In the genomic region with DNA sequence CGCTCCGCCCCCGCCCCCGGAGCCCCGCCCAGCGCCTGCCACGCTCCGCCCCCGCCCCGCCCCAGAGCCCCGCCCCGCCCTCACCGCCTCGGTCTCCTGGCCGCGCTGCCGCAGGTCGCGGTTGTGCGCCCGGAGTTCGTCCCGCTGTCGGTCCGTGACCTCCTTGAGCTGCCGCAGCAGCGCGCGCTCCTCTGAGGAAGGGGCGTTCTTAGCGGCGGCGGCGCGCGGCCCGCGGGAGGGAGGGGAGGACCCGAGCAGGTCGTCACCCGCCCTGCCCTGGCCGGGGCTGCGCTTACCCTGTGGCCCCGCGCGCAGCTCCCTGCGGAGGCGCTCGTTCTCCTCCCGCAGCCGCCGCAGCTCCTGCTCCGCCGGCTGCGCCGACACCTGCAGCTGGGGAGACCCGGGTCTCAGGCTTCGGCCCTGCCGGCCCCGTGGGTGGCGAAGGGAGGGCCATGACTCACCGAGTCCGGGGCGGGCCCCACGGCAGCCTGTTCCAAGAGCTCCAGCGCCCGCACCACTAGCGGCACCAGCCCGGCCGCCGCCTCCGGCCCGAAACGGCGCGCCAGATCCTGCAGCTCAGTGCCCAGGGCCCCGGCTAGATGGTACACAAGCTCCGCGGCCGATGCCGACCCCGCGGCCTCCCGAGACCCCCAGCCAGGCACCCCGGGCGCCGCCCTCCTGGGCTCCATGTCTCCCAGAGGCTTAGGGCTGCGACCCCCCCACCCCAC, we compare ENCODE assay signal across 8 cellular contexts. TPM values are rescaled to one million over a fixed set of nuclear protein-coding genes. Genes with fewer than 3 reads are reported as not detected.
DNase-seq lines count a peak whose midpoint lies in the region; ATAC-seq and TF ChIP-seq lines count a peak whose summit lies in the region.

No MANE protein-coding gene starts in this region.

- H3K4me3 Mint-ChIP-seq in Caco-2 (ENCODE audit: unreplicated experiment): peak overlapping the region; percentile 73
- peak overlapping the region; percentile 57 for H3K4me3 Mint-ChIP-seq in activated naive CD8-positive, alpha-beta T cell treated with anti-CD3 and anti-CD28 coated beads, Interleukin-2, amount 50 U/mL, for 24 hours

- H3K9ac ChIP-seq in SK-N-MC (ENCODE audit: insufficient read length) (peak overlapping the region; percentile 32), rectal smooth muscle tissue (ENCODE audit: low read length) (peak overlapping the region; percentile 64)

- BruUV-seq in Caco-2 (replicated peaks; lab: Mats Ljungman, UMichigan): no TSS peak

- intact Hi-C loops in Caco-2 (cut with micrococcal nuclease; ENCODE audit: unreplicated experiment) (no loop called here), left ventricle myocardium superior (cut with micrococcal nuclease) (no loop called here), vagina (cut with DNase I) (loop anchor here (2.0 to 10.0 kb wide), 2 partner anchors 74 to 374 kb away; partner anchors contain the start of genes BHLHA9 and TRARG1)

- H3K9me3 ChIP-seq in Caco-2: no peaks in the 10 kb centered on the region
- H3K9me3 ChIP-seq in SK-N-MC (ENCODE audit: low read depth, low read length): no peaks in the 10 kb centered on the region
- no peaks in the 10 kb centered on the region for H3K9me3 ChIP-seq in vagina

- POLR2A ChIA-PET in Caco-2 (lab: Charles Lee): interaction anchor here (0.6 to 2.0 kb wide), 13 partner anchors 11 to 133 kb away, joined by 3 to 12 read pairs (median 4); partner anchors contain the start of genes INPP5K and PITPNA

- H3K36me3 Mint-ChIP-seq in Caco-2 (ENCODE audit: insufficient read depth, unreplicated experiment): peaks cover 47% of the 10 kb centered on the region
- H3K36me3 Mint-ChIP-seq in activated naive CD8-positive, alpha-beta T cell treated with anti-CD3 and anti-CD28 coated beads, Interleukin-2, amount 50 U/mL, for 24 hours (ENCODE audit: low read depth): peaks cover 29% of the 10 kb centered on the region

- H3K27ac Mint-ChIP-seq in Caco-2 (ENCODE audit: unreplicated experiment): peak overlapping the region; percentile 35
- no peak overlapping the region for H3K27ac Mint-ChIP-seq in activated naive CD8-positive, alpha-beta T cell treated with anti-CD3 and anti-CD28 coated beads, Interleukin-2, amount 50 U/mL, for 24 hours

- H3K4me1 ChIP-seq in Caco-2 (peaks cover 9% of the 10 kb centered on the region; the same call in 1 of the 2 replicates), rectal smooth muscle tissue (ENCODE audit: control insufficient read depth, insufficient read depth, low read length) (peaks cover 15% of the 10 kb centered on the region), vagina (peaks cover 43% of the 10 kb centered on the region)

- TF ChIP-seq CTCF in Caco-2 (IDR thresholded peaks at IDR 0.05; ENCODE audit: insufficient read depth in 1 of 2, low read depth in 1 of 2, low read length in 1 of 2, severe bottlenecking in 1 of 2, unreplicated experiment in 1 of 2) (no peak), vagina (IDR thresholded peaks at IDR 0.05) (peak in 1 of 3 experiments; percentile 6)

- no peaks in the 10 kb centered on the region for H3K27me3 Mint-ChIP-seq in Caco-2 (ENCODE audit: insufficient read depth, unreplicated experiment)
- no peaks in the 10 kb centered on the region for H3K27me3 Mint-ChIP-seq in activated naive CD8-positive, alpha-beta T cell treated with anti-CD3 and anti-CD28 coated beads, Interleukin-2, amount 50 U/mL, for 24 hours

- H3K27ac ChIP-seq in SK-N-MC: no peak overlapping the region
- peak overlapping the region; percentile 97 for H3K27ac ChIP-seq in rectal smooth muscle tissue (ENCODE audit: low read depth, low read length)
- peak overlapping the region; percentile 95 for H3K27ac ChIP-seq in vagina

- peak in 1 of 2 donors; percentile 64 for TF ChIP-seq POLR2A in vagina (IDR thresholded peaks at IDR 0.05)

- H3K27me3 ChIP-seq in Caco-2 (replicated peaks; ENCODE audit: control insufficient read depth, insufficient read depth, low read length) (no peaks in the 10 kb centered on the region), rectal smooth muscle tissue (ENCODE audit: control insufficient read depth, insufficient read depth, low read length) (no peaks in the 10 kb centered on the region), vagina (no peaks in the 10 kb centered on the region)

- ATAC-seq in GM19468 (IDR thresholded peaks at IDR 0.05; ENCODE audit: extremely low read depth, unreplicated experiment) (peak; percentile 19), left ventricle myocardium superior (peak; percentile 63)
- ATAC-seq in activated naive CD8-positive, alpha-beta T cell treated with anti-CD3 and anti-CD28 coated beads, Interleukin-2, amount 50 U/mL, for 24 hours: peak; percentile 76

- H3K36me3 ChIP-seq in Caco-2 (ENCODE audit: control insufficient read depth, insufficient read depth, low read length): peaks cover 16% of the 10 kb centered on the region
- H3K36me3 ChIP-seq in SK-N-MC (ENCODE audit: insufficient read depth, low read length): peaks cover 40% of the 10 kb centered on the region
- H3K36me3 ChIP-seq in rectal smooth muscle tissue (ENCODE audit: control insufficient read depth, insufficient read depth, low read length): peaks cover 37% of the 10 kb centered on the region
- peaks cover 0 to 43% of the 10 kb centered on the region in 2 donors for H3K36me3 ChIP-seq in vagina

- CTCF ChIA-PET in Caco-2 (lab: Charles Lee): interaction anchor here (0.6 to 2.0 kb wide), 16 partner anchors 14 to 314 kb away, joined by 3 to 14 read pairs (median 6); partner anchors contain the start of genes INPP5K and SLC43A2

- H3K9me3 Mint-ChIP-seq in Caco-2 (ENCODE audit: unreplicated experiment): no peaks in the 10 kb centered on the region
- H3K9me3 Mint-ChIP-seq in activated naive CD8-positive, alpha-beta T cell treated with anti-CD3 and anti-CD28 coated beads, Interleukin-2, amount 50 U/mL, for 24 hours: no peaks in the 10 kb centered on the region

- peaks cover 6% of the 10 kb centered on the region for H3K4me1 Mint-ChIP-seq in Caco-2 (ENCODE audit: low read depth, unreplicated experiment)
- H3K4me1 Mint-ChIP-seq in activated naive CD8-positive, alpha-beta T cell treated with anti-CD3 and anti-CD28 coated beads, Interleukin-2, amount 50 U/mL, for 24 hours: peaks cover 36% of the 10 kb centered on the region

- peak overlapping the region; percentile 82 for H3K4me3 ChIP-seq in Caco-2 (ENCODE audit: low read depth, low read length)
- H3K4me3 ChIP-seq in SK-N-MC: peak overlapping the region; percentile 81
- peak overlapping the region; percentile 76 for H3K4me3 ChIP-seq in rectal smooth muscle tissue (ENCODE audit: low read length)
- H3K4me3 ChIP-seq in vagina: peak overlapping the region; percentile 66 to 72

- peak; percentile 84 to 87 for DNase-seq in Caco-2
- peak; percentile 80 for DNase-seq in HT-29 (ENCODE audit: low spot score)
- DNase-seq in SK-N-MC (ENCODE audit: low read depth, low spot score): no peak
- DNase-seq in activated naive CD8-positive, alpha-beta T cell treated with anti-CD3 and anti-CD28 coated beads, Interleukin-2, amount 50 U/mL, for 24 hours: peak; percentile 83
- DNase-seq in left ventricle myocardium superior: peak; percentile 90
- no peak for DNase-seq in vagina (ENCODE audit: extremely low spot score in 2 of 2)

RNA-seq across cellular contexts. Expression of gene RILP, which starts 0.4 kb away (rescaled TPM):
- total RNA-seq in Caco-2 (2022) (4.2 and 6.9 TPM in 2 replicates), left ventricle myocardium superior (81.4 TPM), vagina (7.1 TPM)
- total RNA-seq in HT-29 (2014; rRNA removed; shearing (Covaris generic)): 13.1 and 13.3 TPM in 2 replicates

RNA-seq across cellular contexts. Expression of gene SCARF1, which starts 3.7 kb away (rescaled TPM):
- total RNA-seq in Caco-2 (2022): 0.14 and 0.51 TPM in 2 replicates
- 0.89 and 1.3 TPM in 2 replicates for total RNA-seq in HT-29 (2014; rRNA removed; shearing (Covaris generic))
- total RNA-seq in left ventricle myocardium superior: 13.1 TPM
- 26.3 TPM for total RNA-seq in vagina

RNA-seq across cellular contexts. Expression of gene SLC43A2, which starts 20.6 kb away (rescaled TPM):
- total RNA-seq in Caco-2 (2022) (33.9 and 39.3 TPM in 2 replicates), left ventricle myocardium superior (3.1 TPM), vagina (5.2 TPM)
- total RNA-seq in HT-29 (2014; rRNA removed; shearing (Covaris generic)): 22.4 and 34.0 TPM in 2 replicates

RNA-seq across cellular contexts. Expression of gene PRPF8, which starts 35.4 kb away (rescaled TPM):
- 398 and 430 TPM in 2 replicates for total RNA-seq in Caco-2 (2022)
- total RNA-seq in HT-29 (2014; rRNA removed; shearing (Covaris generic)): 92.7 and 92.8 TPM in 2 replicates
- 135 TPM for total RNA-seq in left ventricle myocardium superior
- total RNA-seq in vagina: 247 TPM

Comparison
In these comparisons a context has a peak if more than half of its experiments do, and no peak if none do; other contexts are left out.
1. DNase-seq: peak in Caco-2 (2 of 2), HT-29 (single experiment), activated naive CD8-positive, alpha-beta T cell treated with anti-CD3 and anti-CD28 coated beads, Interleukin-2, amount 50 U/mL, for 24 hours (single experiment) and left ventricle myocardium superior (single experiment); none in SK-N-MC (single experiment) and vagina (0 of 2).
2. ATAC-seq: peak in every context shown above with its lines; median percentile 76 in activated naive CD8-positive, alpha-beta T cell treated with anti-CD3 and anti-CD28 coated beads, Interleukin-2, amount 50 U/mL, for 24 hours; 63 in left ventricle myocardium superior; 19 in GM19468.
3. Peak in every context shown above with its lines, with median percentiles within 50 percentile points of each other: H3K4me3 ChIP-seq.